Comparison of ENCODE assay signal across 20 cellular contexts in genomic region chr12:10205251-10205807, GRCh38. TPM values are rescaled to one million over a fixed set of nuclear protein-coding genes. Genes with fewer than 3 reads are reported as not detected.
DNase-seq lines count a peak whose midpoint lies in the region; ATAC-seq, FAIRE-seq and TF ChIP-seq lines count a peak whose summit lies in the region.
"Had no signal": no experiment of that assay in that cellular context is flagged by ENCODE, and none has a peak within 500 bp of the region (broad histone marks: within the 10 kb centered on the region; RNA-seq: fewer than 3 reads in every experiment).

No MANE protein-coding gene starts in this region.

- no peak overlapping the region for H2AFZ ChIP-seq in hepatocyte

- WGBS in hepatocyte (ENCODE audit: low lambda C conversion rate, missing lambda C conversion rate) = 90% methylated on average over 2 of the region's 2 CpGs

- peak overlapping the region; percentile 44; the same call in 1 of the 2 replicates for H3K27ac Mint-ChIP-seq in WTC11
- H3K27ac Mint-ChIP-seq: activated naive CD4-positive, alpha-beta T cell treated with anti-CD3 and anti-CD28 coated beads for 36 hours; CD4-positive, alpha-beta T cell had no signal

- no peaks in the 10 kb centered on the region for H3K9me3 ChIP-seq in hepatocyte (ENCODE audit: low read depth)
- H3K9me3 ChIP-seq: tibial nerve had no signal

- peak overlapping the region; percentile 39 for H3K27ac ChIP-seq in hepatocyte
- H3K27ac ChIP-seq: cardiac muscle cell, SK-N-MC, tibial nerve had no signal

- CTCF ChIA-PET in WTC11 (lab: Charles Lee) = no interaction called here

- no peaks in the 10 kb centered on the region for H3K27me3 ChIP-seq in hepatocyte
- H3K27me3 ChIP-seq: cardiac muscle cell, tibial nerve had no signal

- peak; percentile 53 for DNase-seq in A172 (ENCODE audit: low spot score)
- DNase-seq in HTR-8/SVneo (ENCODE audit: insufficient read length, low spot score) = no peak
- DNase-seq in WTC11 (ENCODE audit: low spot score) = no peak
- no peak for DNase-seq in hepatocyte (ENCODE audit: low spot score)
- no peak for DNase-seq in NCI-H69 (lab: John Stamatoyannopoulos, UW)
- DNase-seq in NCI-H82 treated with DMSO at 0.1 percent for 48 hours (lab: John Stamatoyannopoulos, UW; ENCODE audit: unreplicated experiment) = no peak
- DNase-seq: 8988T; activated CD4-positive, alpha-beta T cell treated with anti-CD3 and anti-CD28 coated beads, Interleukin-2, amount 50 U/mL, for 1 hour; activated naive CD4-positive, alpha-beta T cell treated with anti-CD3 and anti-CD28 coated beads for 36 hours; CD4-positive, alpha-beta T cell; DND-41; H7; NCI-H146; posterior cingulate gyrus had no signal

- no peaks in the 10 kb centered on the region for H3K4me1 ChIP-seq in hepatocyte (ENCODE audit: insufficient read depth)
- H3K4me1 ChIP-seq: tibial nerve had no signal

- no peak overlapping the region for H3K4me2 ChIP-seq in hepatocyte

- TF ChIP-seq CTCF in WTC11 (IDR thresholded peaks at IDR 0.05) = no peak
- TF ChIP-seq CTCF in hepatocyte (IDR thresholded peaks at IDR 0.05; ENCODE audit: poor library complexity) = no peak

- no peaks in the 10 kb centered on the region for H3K36me3 ChIP-seq in hepatocyte (replicated peaks; ENCODE audit: insufficient read depth, low read depth)
- H3K36me3 ChIP-seq: cardiac muscle cell, tibial nerve had no signal

- H3K9me3 Mint-ChIP-seq in WTC11 = no peaks in the 10 kb centered on the region
- H3K9me3 Mint-ChIP-seq: activated naive CD4-positive, alpha-beta T cell treated with anti-CD3 and anti-CD28 coated beads for 36 hours; CD4-positive, alpha-beta T cell had no signal

- H3K27me3 Mint-ChIP-seq in WTC11 (ENCODE audit: low read depth) = no peaks in the 10 kb centered on the region
- H3K27me3 Mint-ChIP-seq: CD4-positive, alpha-beta T cell had no signal

- H3K4me3 Mint-ChIP-seq in WTC11 = no peak overlapping the region
- H3K4me3 Mint-ChIP-seq: activated naive CD4-positive, alpha-beta T cell treated with anti-CD3 and anti-CD28 coated beads for 36 hours; CD4-positive, alpha-beta T cell had no signal

- no peaks in the 10 kb centered on the region for H3K79me2 ChIP-seq in hepatocyte

- ATAC-seq in WTC11 = peak; percentile 80
- no peak for ATAC-seq in GM21717 (IDR thresholded peaks at IDR 0.05; ENCODE audit: unreplicated experiment)
- ATAC-seq in GM21367 (IDR thresholded peaks at IDR 0.05; ENCODE audit: unreplicated experiment) = no peak

- H3K36me3 Mint-ChIP-seq in WTC11 = no peaks in the 10 kb centered on the region

- peak; percentile 75 for FAIRE-seq in HTR-8/SVneo (lab: Jason Lieb, UNC)

- POLR2A ChIA-PET in WTC11 (lab: Charles Lee) = no interaction called here

- no peaks in the 10 kb centered on the region for H3K9me2 ChIP-seq in hepatocyte (replicated peaks; ENCODE audit: insufficient read depth)

- H3K4me1 Mint-ChIP-seq in WTC11 = peaks cover 31% of the 10 kb centered on the region

- H3K4me3 ChIP-seq in hepatocyte = no peak overlapping the region
- H3K4me3 ChIP-seq: cardiac muscle cell, SK-N-MC, tibial nerve had no signal

- no peaks in the 10 kb centered on the region for H4K20me1 ChIP-seq in hepatocyte (ENCODE audit: insufficient read depth, poor library complexity, severe bottlenecking)

TF ChIP-seq in WTC11, 78 proteins besides CTCF, POLR2A, EP300 and RAD21 (continues in another document):
- no peak for TF ChIP-seq SP1 (CRISPR knock-in tag; conservative IDR thresholded peaks at IDR 0.05)
- TF ChIP-seq ZNF396 (CRISPR knock-in tag; IDR thresholded peaks at IDR 0.05; ENCODE audit: borderline replicate concordance) = no peak
- TF ChIP-seq ZNF317 (CRISPR knock-in tag; IDR thresholded peaks at IDR 0.05; ENCODE audit: borderline replicate concordance, low read depth) = no peak
- TF ChIP-seq ATF6 (CRISPR knock-in tag; IDR thresholded peaks at IDR 0.05) = no peak
- TF ChIP-seq AR (CRISPR knock-in tag; IDR thresholded peaks at IDR 0.05) = no peak
- TF ChIP-seq TP53 (CRISPR knock-in tag; IDR thresholded peaks at IDR 0.05) = no peak
- TF ChIP-seq GRHL2 (CRISPR knock-in tag; IDR thresholded peaks at IDR 0.05; ENCODE audit: insufficient replicate concordance, severe bottlenecking) = no peak
- no peak for TF ChIP-seq SMAD3 (CRISPR knock-in tag; IDR thresholded peaks at IDR 0.05; ENCODE audit: borderline replicate concordance)
- no peak for TF ChIP-seq ZNF423 (CRISPR knock-in tag; IDR thresholded peaks at IDR 0.05)
- no peak for TF ChIP-seq STAT6 (CRISPR knock-in tag; conservative IDR thresholded peaks at IDR 0.05; ENCODE audit: low read depth)
- TF ChIP-seq ESRRA (CRISPR knock-in tag; IDR thresholded peaks at IDR 0.05; ENCODE audit: borderline replicate concordance) = no peak
- no peak for TF ChIP-seq CBFB (CRISPR knock-in tag; IDR thresholded peaks at IDR 0.05; ENCODE audit: low read depth)
- TF ChIP-seq NFYB (CRISPR knock-in tag; conservative IDR thresholded peaks at IDR 0.05; ENCODE audit: low read depth) = no peak
- no peak for TF ChIP-seq PRRX2 (CRISPR knock-in tag; IDR thresholded peaks at IDR 0.05)
- TF ChIP-seq JAZF1 (CRISPR knock-in tag; IDR thresholded peaks at IDR 0.05) = no peak

RNA-seq across cellular contexts. Expression of gene GABARAPL1, which starts 7.3 kb away (rescaled TPM):
- 20.4 and 20.8 TPM in 2 replicates for total RNA-seq in A172 (2014; rRNA removed; shearing (Covaris generic))
- total RNA-seq in WTC11 (2021) (85.2 to 90.3 TPM (median 87.8 TPM) in 3 replicates), hepatocyte (77.9 and 93.5 TPM in 2 replicates)
- 77.7 and 101 TPM in 2 replicates for polyA plus RNA-seq in hepatocyte

RNA-seq across cellular contexts. Expression of gene TMEM52B, which starts 26.5 kb away (rescaled TPM):
- total RNA-seq in A172 (2014; rRNA removed; shearing (Covaris generic)) = 3.4 and 10.9 TPM in 2 replicates
- total RNA-seq in WTC11 (2021) = not detected in 3 replicates
- total RNA-seq in hepatocyte = 0.03 TPM in 1 of 2 replicates, not detected in the other
- polyA plus RNA-seq in hepatocyte = 1.0 and 1.8 TPM in 2 replicates
- total RNA-seq: activated naive CD4-positive, alpha-beta T cell treated with anti-CD3 and anti-CD28 coated beads for 36 hours; cardiac muscle cell; CD4-positive, alpha-beta T cell; H7; NCI-H460 had no signal
- polyA plus RNA-seq: cardiac muscle cell had no signal

RNA-seq across cellular contexts. Expression of gene OLR1, which starts 33.4 kb away (rescaled TPM):
- total RNA-seq in A172 (2014; rRNA removed; shearing (Covaris generic)) = 26.5 and 27.9 TPM in 2 replicates
- total RNA-seq in WTC11 (2021) (0.09 to 0.21 TPM in 2 of 3 replicates, not detected in the other), hepatocyte (7.3 and 15.1 TPM in 2 replicates)
- polyA plus RNA-seq in hepatocyte = 6.4 and 20.8 TPM in 2 replicates
- total RNA-seq: activated naive CD4-positive, alpha-beta T cell treated with anti-CD3 and anti-CD28 coated beads for 36 hours; cardiac muscle cell; CD4-positive, alpha-beta T cell; H7; NCI-H460 had no signal
